In the genomic region with DNA sequence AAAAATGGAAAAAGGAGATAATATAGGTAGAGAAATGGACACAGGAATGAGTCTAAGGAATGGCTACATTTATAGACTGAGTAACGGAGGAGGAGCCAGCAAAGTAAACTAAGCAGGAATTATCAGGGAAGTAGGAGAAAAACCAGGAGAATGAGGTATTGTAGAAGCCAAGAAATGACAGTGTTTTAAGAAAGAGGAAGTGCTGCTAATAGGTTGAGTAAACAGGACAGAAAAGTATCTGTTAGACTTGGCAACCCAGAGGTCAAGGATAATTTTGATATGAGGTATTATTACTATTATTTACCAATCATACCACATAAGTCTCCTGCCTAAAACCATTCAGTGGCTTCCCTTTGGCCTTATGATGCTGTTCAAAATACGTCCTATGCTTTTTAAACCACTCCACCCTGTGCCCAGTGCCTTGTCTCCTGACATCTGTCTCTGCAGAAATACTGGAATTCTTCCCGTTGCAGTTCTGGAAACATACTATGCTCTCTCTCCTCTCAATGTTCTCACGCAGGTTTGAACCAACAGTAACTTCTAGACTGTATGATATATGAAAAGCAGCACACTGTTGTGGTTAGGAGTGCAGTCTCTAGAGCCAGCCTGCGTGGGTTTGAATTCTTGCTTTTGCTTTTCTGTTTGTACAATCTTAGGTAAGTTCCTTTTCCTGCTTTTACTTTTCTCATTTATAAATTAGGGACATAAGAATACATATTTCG, we compare ENCODE assay signal across 15 cellular contexts. TPM values are rescaled to one million over a fixed set of nuclear protein-coding genes. Genes with fewer than 3 reads are reported as not detected.
DNase-seq lines count a peak whose midpoint lies in the region; ATAC-seq, FAIRE-seq and TF ChIP-seq lines count a peak whose summit lies in the region.
"Had no signal": no experiment of that assay in that cellular context is flagged by ENCODE, and none has a peak within 500 bp of the region (broad histone marks: within the 10 kb centered on the region; RNA-seq: fewer than 3 reads in every experiment).

No MANE protein-coding gene starts in this region.

- H3K23ac ChIP-seq in H1 (ENCODE audit: insufficient read length), result no peak overlapping the region

- H3K9me3 ChIP-seq in H1 (ENCODE audit: insufficient read depth in 2 of 2, low read depth in 1 of 2, low read length in 1 of 2), result no peaks in the 10 kb centered on the region
- no peaks in the 10 kb centered on the region for H3K9me3 ChIP-seq in CD4-positive, alpha-beta memory T cell (ENCODE audit: control insufficient read depth in 1 of 2, low read length in 2 of 2)
- H3K9me3 ChIP-seq: esophagus squamous epithelium, sigmoid colon had no signal

- H3K56ac ChIP-seq in H1 (replicated peaks; ENCODE audit: insufficient read length, low read depth, low read length), result no peak overlapping the region

- H2BK5ac ChIP-seq in H1 (ENCODE audit: low read depth, low read length), result no peak overlapping the region

- H4K91ac ChIP-seq in H1 (replicated peaks; ENCODE audit: insufficient read length, low read length), result no peak overlapping the region

- H2BK120ac ChIP-seq in H1 (replicated peaks; ENCODE audit: low read depth, low read length), result no peak overlapping the region

- H3K27me3 Mint-ChIP-seq in activated CD4-positive, alpha-beta memory T cell treated with anti-CD3 and anti-CD28 coated beads, Interleukin-2, amount 10 ng/mL, durations not matched to agents 7 days and 5 days, result no peaks in the 10 kb centered on the region
- H3K27me3 Mint-ChIP-seq in CD4-positive, alpha-beta memory T cell, result peaks cover 0 to 2% of the 10 kb centered on the region in 2 donors
- H3K27me3 Mint-ChIP-seq in mesothelial cell of epicardium (ENCODE audit: low read depth) (no peaks in the 10 kb centered on the region), MCF 10A (ENCODE audit: insufficient read depth, unreplicated experiment) (no peaks in the 10 kb centered on the region)
- H3K27me3 Mint-ChIP-seq: stimulated activated naive CD8-positive, alpha-beta T cell treated with anti-CD3 and anti-CD28 coated beads, Interleukin-15, Interleukin-2, amounts not matched to agents 100 ng/mL and 50 ng/mL, for 24 hours had no signal

- no peak overlapping the region for H2BK15ac ChIP-seq in H1 (ENCODE audit: low read length)

- no peaks in the 10 kb centered on the region for H3K4me1 ChIP-seq in H1 (replicated peaks in 1 of 4; ENCODE audit: control insufficient read depth in 3 of 4, insufficient read depth in 4 of 4, low read length in 3 of 4)
- no peaks in the 10 kb centered on the region for H3K4me1 ChIP-seq in CD4-positive, alpha-beta memory T cell (ENCODE audit: insufficient read depth, low read length)
- H3K4me1 ChIP-seq: esophagus squamous epithelium, sigmoid colon had no signal

- no peak for TF ChIP-seq POLR2A in H1 (IDR thresholded peaks at IDR 0.05; ENCODE audit: control extremely low read depth in 1 of 2, low read depth in 2 of 2, low read length in 2 of 2)

- H3K23me2 ChIP-seq in H1 (ENCODE audit: low read depth, low read length), result no peaks in the 10 kb centered on the region

- H3K4me1 Mint-ChIP-seq in activated CD4-positive, alpha-beta memory T cell treated with anti-CD3 and anti-CD28 coated beads, Interleukin-2, amount 10 ng/mL, durations not matched to agents 7 days and 5 days, result no peaks in the 10 kb centered on the region
- no peaks in the 10 kb centered on the region for H3K4me1 Mint-ChIP-seq in CD4-positive, alpha-beta memory T cell
- H3K4me1 Mint-ChIP-seq in mesothelial cell of epicardium, result peaks cover 6% of the 10 kb centered on the region
- peaks cover 4% of the 10 kb centered on the region for H3K4me1 Mint-ChIP-seq in MCF 10A (ENCODE audit: insufficient read depth, unreplicated experiment)

- ATAC-seq in GM18519 (IDR thresholded peaks at IDR 0.05; ENCODE audit: low FRiP score, unreplicated experiment) (peak; percentile 89), GM21619 (IDR thresholded peaks at IDR 0.05; ENCODE audit: unreplicated experiment) (peak; percentile 75), HG03432 (IDR thresholded peaks at IDR 0.05; ENCODE audit: unreplicated experiment) (peak; percentile 88)

- no peaks in the 10 kb centered on the region for H3K79me1 ChIP-seq in H1 (ENCODE audit: low read depth, low read length)

- no peaks in the 10 kb centered on the region for H3K36me3 ChIP-seq in H1 (ENCODE audit: control insufficient read depth in 2 of 4, insufficient read depth in 4 of 4, low read length in 3 of 4)
- H3K36me3 ChIP-seq in CD4-positive, alpha-beta memory T cell (ENCODE audit: insufficient read depth, low read length), result no peaks in the 10 kb centered on the region
- H3K36me3 ChIP-seq: esophagus squamous epithelium, sigmoid colon had no signal

- H3K9ac ChIP-seq in H1 (replicated peaks in 1 of 4; ENCODE audit: extremely low read depth in 1 of 4, low read depth in 3 of 4, low read length in 3 of 4), result no peak overlapping the region

- no peak overlapping the region for H2BK20ac ChIP-seq in H1 (ENCODE audit: low read length)

- H2AFZ ChIP-seq in H1 (ENCODE audit: low read length), result peak overlapping the region; percentile 62; the same call in 1 of the 2 replicates

- intact Hi-C loops in CD4-positive, alpha-beta memory T cell (cut with micrococcal nuclease), result no loop called here
- intact Hi-C loops in MCF 10A (cut with micrococcal nuclease), result no loop called here

- TF ChIP-seq RAD21 in H1 (IDR thresholded peaks at IDR 0.05 in 1 of 2, conservative IDR thresholded peaks at IDR 0.05 in 1 of 2; ENCODE audit: low read depth in 2 of 2, low read length in 2 of 2), result no peak

- no peak overlapping the region for H2AK5ac ChIP-seq in H1 (ENCODE audit: low read depth, low read length)

- H4K20me1 ChIP-seq in H1 (replicated peaks in 1 of 2; ENCODE audit: control insufficient read depth in 1 of 2, insufficient read depth in 2 of 2, low read length in 2 of 2), result no peaks in the 10 kb centered on the region

- no peak overlapping the region for H4K8ac ChIP-seq in H1 (ENCODE audit: extremely low read depth, insufficient read depth, low read length)

- H3K27ac ChIP-seq in H1 (ENCODE audit: low read depth, low read length), result no peak overlapping the region
- H3K27ac ChIP-seq in CD4-positive, alpha-beta memory T cell (ENCODE audit: low read depth, low read length), result no peak overlapping the region
- H3K27ac ChIP-seq: esophagus squamous epithelium, sigmoid colon had no signal

- no peak overlapping the region for H3K4me2 ChIP-seq in H1 (ENCODE audit: insufficient read depth in 1 of 2, low read depth in 2 of 2, low read length in 2 of 2)

- no peak for TF ChIP-seq EP300 in H1 (IDR thresholded peaks at IDR 0.05; ENCODE audit: borderline replicate concordance in 1 of 2, low read depth in 2 of 2, low read length in 2 of 2)

- CTCF ChIA-PET in H1 (lab: Charles Lee; ENCODE audit: partially characterized antibody) (interaction anchor here (1.9 kb wide), 1 partner anchor 16 kb away, joined by 6 read pairs; no protein-coding TSS in a partner anchor), MCF 10A (lab: Yijun Ruan, JAX) (no interaction called here)
- CTCF ChIA-PET in activated CD4-positive, alpha-beta memory T cell treated with anti-CD3 and anti-CD28 coated beads, Interleukin-2, amount 10 ng/mL, durations not matched to agents 7 days and 5 days (lab: Charles Lee), result no interaction called here
- CTCF ChIA-PET in CD4-positive, alpha-beta memory T cell (lab: Charles Lee; ENCODE audit: partially characterized antibody), result no interaction called here

- no peaks in the 10 kb centered on the region; a peak in 1 of 7 replicates for H3K27me3 ChIP-seq in H1 (replicated peaks in 1 of 4; ENCODE audit: control insufficient read depth in 3 of 4, extremely low read depth in 1 of 4, insufficient read depth in 3 of 4, low read length in 3 of 4)
- H3K27me3 ChIP-seq in CD4-positive, alpha-beta memory T cell (ENCODE audit: insufficient read depth, low read length), result no peaks in the 10 kb centered on the region
- H3K27me3 ChIP-seq: esophagus squamous epithelium, sigmoid colon had no signal

- no peak overlapping the region for H3K4ac ChIP-seq in H1 (replicated peaks; ENCODE audit: insufficient read length, low read depth, low read length)

- no peak overlapping the region for H3K4me3 ChIP-seq in H1 (ENCODE audit: extremely low read depth in 1 of 4, insufficient read depth in 2 of 4, low read depth in 3 of 4, low read length in 4 of 4)
- no peak overlapping the region for H3K4me3 ChIP-seq in CD4-positive, alpha-beta memory T cell (ENCODE audit: low read length in 2 of 2)
- H3K4me3 ChIP-seq: esophagus squamous epithelium, sigmoid colon had no signal

- H3K18ac ChIP-seq in H1 (ENCODE audit: extremely low read depth, low read length), result no peak overlapping the region

- H4K5ac ChIP-seq in H1 (ENCODE audit: insufficient read length, low read depth, low read length), result no peak overlapping the region

- H3K9me3 Mint-ChIP-seq in activated CD4-positive, alpha-beta memory T cell treated with anti-CD3 and anti-CD28 coated beads, Interleukin-2, amount 10 ng/mL, durations not matched to agents 7 days and 5 days, result peaks cover 2% of the 10 kb centered on the region
- H3K9me3 Mint-ChIP-seq in CD4-positive, alpha-beta memory T cell, result peaks cover 0 to 9% (median 3%) of the 10 kb centered on the region in 8 donors
- H3K9me3 Mint-ChIP-seq in mesothelial cell of epicardium (peaks cover 6% of the 10 kb centered on the region), MCF 10A (ENCODE audit: unreplicated experiment) (peaks cover 7% of the 10 kb centered on the region)

- TF ChIP-seq CTCF in H1 (IDR thresholded peaks at IDR 0.05; ENCODE audit: control extremely low read depth in 1 of 3, insufficient read depth in 1 of 3, low read depth in 1 of 3, low read length in 3 of 3), result no peak
- no peak for TF ChIP-seq CTCF in mesothelial cell of epicardium (IDR thresholded peaks at IDR 0.05; ENCODE audit: unreplicated experiment)
- no peak for TF ChIP-seq CTCF in MCF 10A (IDR thresholded peaks at IDR 0.05; ENCODE audit: unreplicated experiment)

- BruUV-seq in MCF 10A (replicated peaks; lab: Mats Ljungman, UMichigan), result no TSS peak

- no peak overlapping the region for H3K4me3 Mint-ChIP-seq in activated CD4-positive, alpha-beta memory T cell treated with anti-CD3 and anti-CD28 coated beads, Interleukin-2, amount 10 ng/mL, durations not matched to agents 7 days and 5 days
- H3K4me3 Mint-ChIP-seq in CD4-positive, alpha-beta memory T cell, result no peak overlapping the region
- H3K4me3 Mint-ChIP-seq in mesothelial cell of epicardium (no peak overlapping the region), MCF 10A (ENCODE audit: unreplicated experiment) (no peak overlapping the region)
- H3K4me3 Mint-ChIP-seq: stimulated activated naive CD8-positive, alpha-beta T cell treated with anti-CD3 and anti-CD28 coated beads, Interleukin-15, Interleukin-2, amounts not matched to agents 100 ng/mL and 50 ng/mL, for 24 hours had no signal

- POLR2A ChIA-PET in H1 (lab: Charles Lee; ENCODE audit: partially characterized antibody) (no interaction called here), MCF 10A (lab: Yijun Ruan, JAX) (no interaction called here)
- POLR2A ChIA-PET in activated CD4-positive, alpha-beta memory T cell treated with anti-CD3 and anti-CD28 coated beads, Interleukin-2, amount 10 ng/mL, durations not matched to agents 7 days and 5 days (lab: Charles Lee), result no interaction called here
- POLR2A ChIA-PET in CD4-positive, alpha-beta memory T cell (lab: Charles Lee; ENCODE audit: partially characterized antibody), result no interaction called here

- 82% methylated on average over 6 of the region's 6 CpGs; no CpG with 5 or more reads in 1 of the 2 experiments for WGBS in H1 (ENCODE audit: extremely low coverage in 1 of 2, insufficient coverage in 1 of 2, insufficient read length in 1 of 2, insufficient replicate concordance in 2 of 2, low coverage in 1 of 2, low lambda C conversion rate in 2 of 2, missing lambda C conversion rate in 1 of 2), 2 experiments

- no peak overlapping the region for H3K14ac ChIP-seq in H1 (ENCODE audit: insufficient read length)

- H3K79me2 ChIP-seq in H1 (ENCODE audit: control insufficient read depth in 1 of 2, insufficient read depth in 2 of 2, low read length in 2 of 2), result no peaks in the 10 kb centered on the region

- DNase-seq in H1 (ENCODE audit: low read depth in 1 of 2, low spot score in 2 of 2), result no peak
- DNase-seq in activated CD4-positive, alpha-beta memory T cell treated with anti-CD3 and anti-CD28 coated beads, Interleukin-2, amount 10 ng/mL, durations not matched to agents 7 days and 5 days, result no peak
- DNase-seq in CD4-positive, alpha-beta memory T cell, result no peak
- DNase-seq in mesothelial cell of epicardium (ENCODE audit: low spot score in 2 of 2, unreplicated experiment in 2 of 2), result no peak
- DNase-seq in MCF 10A (ENCODE audit: unreplicated experiment), result no peak
- DNase-seq: activated CD4-positive, alpha-beta T cell treated with anti-CD3 and anti-CD28 coated beads for 4 hours; aorta; EL; esophagus squamous epithelium; NCI-H774; sigmoid colon had no signal

- H2BK12ac ChIP-seq in H1 (ENCODE audit: low read depth, low read length), result no peak overlapping the region

- FAIRE-seq in H1 (lab: Jason Lieb, UNC), result no peak

- no peak overlapping the region for H3K27ac Mint-ChIP-seq in activated CD4-positive, alpha-beta memory T cell treated with anti-CD3 and anti-CD28 coated beads, Interleukin-2, amount 10 ng/mL, durations not matched to agents 7 days and 5 days
- peak overlapping the region in 1 of 7 donors; percentile 62 for H3K27ac Mint-ChIP-seq in CD4-positive, alpha-beta memory T cell
- H3K27ac Mint-ChIP-seq in mesothelial cell of epicardium (no peak overlapping the region), MCF 10A (ENCODE audit: low read depth, unreplicated experiment) (no peak overlapping the region)
- H3K27ac Mint-ChIP-seq: stimulated activated naive CD8-positive, alpha-beta T cell treated with anti-CD3 and anti-CD28 coated beads, Interleukin-15, Interleukin-2, amounts not matched to agents 100 ng/mL and 50 ng/mL, for 24 hours had no signal

- no peaks in the 10 kb centered on the region for H3K36me3 Mint-ChIP-seq in activated CD4-positive, alpha-beta memory T cell treated with anti-CD3 and anti-CD28 coated beads, Interleukin-2, amount 10 ng/mL, durations not matched to agents 7 days and 5 days (ENCODE audit: low read depth)
- H3K36me3 Mint-ChIP-seq in CD4-positive, alpha-beta memory T cell, result no peaks in the 10 kb centered on the region
- H3K36me3 Mint-ChIP-seq in mesothelial cell of epicardium (no peaks in the 10 kb centered on the region), MCF 10A (ENCODE audit: insufficient read depth, unreplicated experiment) (peaks cover 6% of the 10 kb centered on the region)

RNA-seq across cellular contexts. Expression of a gene that starts 24.6 kb away (rescaled TPM):
- 7.8 and 10.0 TPM in 2 replicates for total RNA-seq in H1 (2021; fragmentation: NEBNext Ultra II Directional; extraction: Animal tissue kit (Norgen Biotek cat#: 25700))
- 3.5 and 5.1 TPM in 2 replicates for polyA plus RNA-seq in H1 (2011; rRNA removed)
- polyA plus RNA-seq in H1 (2011; cell fraction: cytosol; rRNA removed), result 4.9 TPM
- 4.8 TPM for polyA plus RNA-seq in H1 (2011; cell fraction: nucleus; rRNA removed)
- 2.9 to 3.6 TPM (median 3.3 TPM) in 4 replicates for polyA plus RNA-seq in H1 (2012, experiment 1 of 2)
- 0.33 TPM for polyA plus RNA-seq in H1 (2012, experiment 2 of 2)
- 4.0 TPM for polyA plus RNA-seq in H1 (2013, experiment 1 of 2)
- polyA plus RNA-seq in H1 (2013, experiment 2 of 2), result 3.5 TPM
- 14.2 and 15.6 TPM in 2 replicates for polyA minus RNA-seq in H1 (2011; rRNA and poly(A)+ RNA removed)
- polyA minus RNA-seq in H1 (2011; cell fraction: cytosol; rRNA and poly(A)+ RNA removed), result 13.2 TPM
- 19.6 TPM for polyA minus RNA-seq in H1 (2011; cell fraction: nucleus; rRNA and poly(A)+ RNA removed)
- 10 to 100 TPM; 73.5 to 79.6 TPM for total RNA-seq in activated CD4-positive, alpha-beta memory T cell treated with anti-CD3 and anti-CD28 coated beads, Interleukin-2, amount 10 ng/mL, durations not matched to agents 7 days and 5 days
- total RNA-seq in CD4-positive, alpha-beta memory T cell, result 10 to 100 TPM; 56.9 to 63.8 TPM
- 10 to 100 TPM; 53.5 to 57.6 TPM for polyA plus RNA-seq in CD4-positive, alpha-beta memory T cell
- 58.3 to 63.2 TPM (median 61.6 TPM) in 3 replicates for total RNA-seq in mesothelial cell of epicardium
- 51.1 and 54.4 TPM in 2 replicates for total RNA-seq in MCF 10A (2022)
